20 cellular contexts compared by ENCODE assay signal in the genomic region with DNA sequence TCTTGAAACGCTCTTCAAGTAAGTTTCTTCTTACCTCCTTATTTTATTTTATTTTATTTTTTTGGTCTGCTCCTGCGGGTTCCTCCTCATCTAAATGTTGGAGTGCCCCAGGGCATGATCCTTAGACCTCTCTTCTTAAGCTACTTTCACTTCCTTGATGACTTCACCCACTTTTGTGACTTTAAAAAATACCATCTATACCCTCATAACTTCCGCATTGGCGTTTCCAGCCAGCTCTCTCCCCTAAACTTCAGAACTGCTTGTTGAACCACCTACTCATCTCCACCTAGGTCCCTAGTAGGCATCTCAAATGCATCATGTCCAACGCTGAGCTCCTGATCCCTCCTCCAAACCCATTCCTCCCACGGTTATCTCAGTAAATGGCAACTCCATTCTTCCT. TPM values are rescaled to one million over a fixed set of nuclear protein-coding genes. Genes with fewer than 3 reads are reported as not detected.
A peak's percentile ranks its signal among the peaks of the same experiment; 100 is the strongest.
DNase-seq lines count a peak whose midpoint lies in the region; ATAC-seq and TF ChIP-seq lines count a peak whose summit lies in the region.
"Had no signal": no experiment of that assay in that cellular context is flagged by ENCODE, and none has a peak within 500 bp of the region (broad histone marks: within the 10 kb centered on the region; RNA-seq: fewer than 3 reads in every experiment).

No MANE protein-coding gene starts in this region.

- WGBS in psoas muscle, 3 donors: 85 to 89% (median 89%) methylated on average over 6 of the region's 6 CpGs

- H3K4me3 Mint-ChIP-seq in CD4-positive, CD25-positive, alpha-beta regulatory T cell: no peak overlapping the region
- H3K4me3 Mint-ChIP-seq: activated CD8-positive, alpha-beta memory T cell treated with anti-CD3 and anti-CD28 coated beads, Interleukin-2, amount 10 ng/mL, durations not matched to agents 7 days and 5 days; T-helper 17 cell had no signal

- no peaks in the 10 kb centered on the region for H3K36me3 ChIP-seq in CD4-positive, CD25-positive, alpha-beta regulatory T cell (ENCODE audit: control insufficient read depth, insufficient read depth, low read length)
- H3K36me3 ChIP-seq in Karpas-422 (ENCODE audit: insufficient read depth, low read length): no peaks in the 10 kb centered on the region; the same call in 1 of the 2 replicates
- H3K36me3 ChIP-seq in psoas muscle (ENCODE audit: insufficient read depth in 1 of 2, low read depth in 1 of 2): no peaks in the 10 kb centered on the region
- H3K36me3 ChIP-seq: pancreas had no signal

- H3K27me3 ChIP-seq in CD4-positive, CD25-positive, alpha-beta regulatory T cell (ENCODE audit: control insufficient read depth, insufficient read depth, low read length): no peaks in the 10 kb centered on the region
- H3K27me3 ChIP-seq in Karpas-422 (ENCODE audit: low read length) (no peaks in the 10 kb centered on the region), psoas muscle (ENCODE audit: insufficient read depth in 3 of 3, low read length in 2 of 3) (no peaks in the 10 kb centered on the region)
- H3K27me3 ChIP-seq: pancreas had no signal

- no peak overlapping the region for H3K27ac ChIP-seq in CD4-positive, CD25-positive, alpha-beta regulatory T cell (ENCODE audit: insufficient read depth, low read length, poor library complexity, severe bottlenecking)
- H3K27ac ChIP-seq in Karpas-422 (ENCODE audit: low read length): 0 out of 2 replicates have a peak overlapping the region, but pooled peaks have one; percentile 3
- H3K27ac ChIP-seq in RWPE1: peak overlapping the region; percentile 80; the same call in 1 of the 2 replicates
- no peak overlapping the region for H3K27ac ChIP-seq in psoas muscle
- H3K27ac ChIP-seq: pancreas had no signal

- no peaks in the 10 kb centered on the region for H3K36me3 Mint-ChIP-seq in CD4-positive, CD25-positive, alpha-beta regulatory T cell

- intact Hi-C loops in psoas muscle (cut with DNase I): no loop called here

- no peaks in the 10 kb centered on the region for H3K9me3 ChIP-seq in CD4-positive, CD25-positive, alpha-beta regulatory T cell (ENCODE audit: control insufficient read depth in 2 of 2, low read length in 2 of 2)
- no peaks in the 10 kb centered on the region for H3K9me3 ChIP-seq in Karpas-422 (ENCODE audit: low read length)
- no peaks in the 10 kb centered on the region for H3K9me3 ChIP-seq in psoas muscle
- H3K9me3 ChIP-seq: pancreas had no signal

- H3K9me3 Mint-ChIP-seq in CD4-positive, CD25-positive, alpha-beta regulatory T cell: peaks cover 0 to 2% (median 0%) of the 10 kb centered on the region in 7 donors

- POLR2A ChIA-PET in RWPE1 (lab: Yijun Ruan, JAX; ENCODE audit: low non-redundant PET): no interaction called here

- ATAC-seq in CD4-positive, CD25-positive, alpha-beta regulatory T cell (ENCODE audit: low read depth in 2 of 2): no peak
- no peak for ATAC-seq in GM21526 (IDR thresholded peaks at IDR 0.05; ENCODE audit: low FRiP score, unreplicated experiment)
- ATAC-seq in psoas muscle: no peak
- ATAC-seq: activated CD4-positive, CD25-positive, alpha-beta regulatory T cell treated with anti-CD3 and anti-CD28 coated beads, Interleukin-2, amount 50 U/mL, for 24 hours; activated CD8-positive, alpha-beta memory T cell treated with anti-CD3 and anti-CD28 coated beads, Interleukin-2, amount 10 ng/mL, durations not matched to agents 7 days and 5 days; T-helper 17 cell had no signal

- H4K20me1 ChIP-seq in Karpas-422 (ENCODE audit: insufficient read depth, low read depth, low read length): no peaks in the 10 kb centered on the region

- H2AFZ ChIP-seq in Karpas-422 (ENCODE audit: low read length): peak overlapping the region; percentile 97

- no peak overlapping the region for H3K4me3 ChIP-seq in CD4-positive, CD25-positive, alpha-beta regulatory T cell (ENCODE audit: low read depth, low read length)
- 0 out of 2 replicates have a peak overlapping the region, but pooled peaks have one; percentile 28 for H3K4me3 ChIP-seq in Karpas-422 (ENCODE audit: low read length)
- H3K4me3 ChIP-seq in psoas muscle: no peak overlapping the region
- H3K4me3 ChIP-seq: coronary artery, pancreas had no signal

- no peak for DNase-seq in CD4-positive, CD25-positive, alpha-beta regulatory T cell
- DNase-seq in Karpas-422 (peak; percentile 79), RWPE1 (ENCODE audit: low spot score) (no peak), medulla oblongata (ENCODE audit: extremely low spot score) (peak; percentile 35), mesenteric fat pad (ENCODE audit: low spot score) (no peak), psoas muscle (no peak), ureter (ENCODE audit: low spot score) (no peak)
- DNase-seq: activated CD8-positive, alpha-beta memory T cell treated with anti-CD3 and anti-CD28 coated beads, Interleukin-2, amount 10 ng/mL, durations not matched to agents 7 days and 5 days; activated effector memory CD4-positive, alpha-beta T cell treated with Interleukin-2 at 50 U/mL for 16 hours; aorta; head of caudate nucleus; Kasumi-1; NCI-H187 treated with DMSO at 0.1 percent for 48 hours; NCI-H510A; pancreas; stimulated activated naive CD4-positive, alpha-beta T cell; T-helper 17 cell had no signal

- H3K9me2 ChIP-seq in Karpas-422 (replicated peaks; ENCODE audit: insufficient read depth, low read length): no peaks in the 10 kb centered on the region

- CTCF ChIA-PET in RWPE1 (lab: Yijun Ruan, JAX): interaction anchor here (0.5 to 0.7 kb wide), 2 partner anchors 50 to 71 kb away, joined by 3 read pairs; no protein-coding TSS in a partner anchor

- H3K4me1 Mint-ChIP-seq in CD4-positive, CD25-positive, alpha-beta regulatory T cell: no peaks in the 10 kb centered on the region
- H3K4me1 Mint-ChIP-seq: activated CD8-positive, alpha-beta memory T cell treated with anti-CD3 and anti-CD28 coated beads, Interleukin-2, amount 10 ng/mL, durations not matched to agents 7 days and 5 days; T-helper 17 cell had no signal

- peaks cover 5% of the 10 kb centered on the region for H3K27me3 Mint-ChIP-seq in CD4-positive, CD25-positive, alpha-beta regulatory T cell
- H3K27me3 Mint-ChIP-seq: activated CD8-positive, alpha-beta memory T cell treated with anti-CD3 and anti-CD28 coated beads, Interleukin-2, amount 10 ng/mL, durations not matched to agents 7 days and 5 days; T-helper 17 cell had no signal

- no peaks in the 10 kb centered on the region for H3K79me2 ChIP-seq in Karpas-422 (ENCODE audit: low read length)

- peak overlapping the region; percentile 40; the same call in 1 of the 2 replicates for H3K9ac ChIP-seq in Karpas-422 (ENCODE audit: low read length)

- peak overlapping the region in 2 of 3 donors; percentile 62 to 79 for H3K27ac Mint-ChIP-seq in CD4-positive, CD25-positive, alpha-beta regulatory T cell
- H3K27ac Mint-ChIP-seq: activated CD8-positive, alpha-beta memory T cell treated with anti-CD3 and anti-CD28 coated beads, Interleukin-2, amount 10 ng/mL, durations not matched to agents 7 days and 5 days had no signal

- H3K4me1 ChIP-seq in CD4-positive, CD25-positive, alpha-beta regulatory T cell (ENCODE audit: control insufficient read depth, insufficient read depth, low read length, poor library complexity, severe bottlenecking): no peaks in the 10 kb centered on the region
- H3K4me1 ChIP-seq in Karpas-422 (ENCODE audit: low read length) (peaks cover 13% of the 10 kb centered on the region), psoas muscle (no peaks in the 10 kb centered on the region)
- H3K4me1 ChIP-seq: pancreas had no signal

- peak overlapping the region; percentile 40 for H3K4me2 ChIP-seq in Karpas-422 (ENCODE audit: low read depth, low read length, poor library complexity, severe bottlenecking)

- TF ChIP-seq CTCF in RWPE1 (conservative IDR thresholded peaks at IDR 0.05; ENCODE audit: low read depth) (no peak), psoas muscle (IDR thresholded peaks at IDR 0.05) (no peak)

RNA-seq across cellular contexts. Expression of a gene that starts 51.4 kb away (rescaled TPM):
- total RNA-seq in CD4-positive, CD25-positive, alpha-beta regulatory T cell: 57.6 TPM
- 10 to 100 TPM in 2 of 4 donors, 1 to 10 TPM in 2; 7.0 to 12.0 (median 10.0) TPM for polyA plus RNA-seq in CD4-positive, CD25-positive, alpha-beta regulatory T cell
- 10.1 and 41.6 TPM in 2 replicates for total RNA-seq in Karpas-422 (2014; rRNA removed; shearing (Covaris generic); ENCODE audit: low replicate concordance)
- total RNA-seq in mesenteric fat pad (48.3 TPM), psoas muscle (10 to 100 TPM; 18.8 to 27.9 (median 22.4) TPM), ureter (117 TPM)
- polyA plus RNA-seq in psoas muscle: 1 to 10 TPM; 1.6 to 5.9 (median 2.0) TPM

Comparison
In these comparisons a context has a peak if more than half of its experiments do, and no peak if none do; other contexts are left out.
1. DNase-seq: peak in Karpas-422 (single experiment) and medulla oblongata (single experiment); none in CD4-positive, CD25-positive, alpha-beta regulatory T cell (0 of 3), RWPE1 (single experiment), mesenteric fat pad (single experiment), psoas muscle (0 of 2) and ureter (single experiment).
2. H3K27ac ChIP-seq: peak in Karpas-422 (single experiment) and RWPE1 (single experiment); none in CD4-positive, CD25-positive, alpha-beta regulatory T cell (single experiment) and psoas muscle (single experiment).